ENCODE assay signal across 19 cellular contexts in genomic region chr12:93042283-93042682, GRCh38.
DNase-seq lines count a peak whose midpoint lies in the region; ATAC-seq and TF ChIP-seq lines count a peak whose summit lies in the region.
"Had no signal": no experiment of that assay in that cellular context is flagged by ENCODE, and none has a peak within 500 bp of the region (broad histone marks: within the 10 kb centered on the region; RNA-seq: fewer than 3 reads in every experiment).

No MANE protein-coding gene starts in this region.

- H3K4me1 Mint-ChIP-seq in activated CD4-positive, alpha-beta T cell treated with anti-CD3 and anti-CD28 coated beads, Interleukin-2, amount 10 ng/mL, durations not matched to agents 24 days and 14 days: no peaks in the 10 kb centered on the region
- H3K4me1 Mint-ChIP-seq in endodermal cell: peaks cover 20% of the 10 kb centered on the region

- H3K27me3 ChIP-seq in endodermal cell (ENCODE audit: control insufficient read depth, insufficient read depth, low read length, poor library complexity, severe bottlenecking) (no peaks in the 10 kb centered on the region), testis (no peaks in the 10 kb centered on the region)
- H3K27me3 ChIP-seq: SJCRH30 had no signal

- H3K36me3 Mint-ChIP-seq in activated CD4-positive, alpha-beta T cell treated with anti-CD3 and anti-CD28 coated beads, Interleukin-2, amount 10 ng/mL, durations not matched to agents 24 days and 14 days (ENCODE audit: low read depth): no peaks in the 10 kb centered on the region
- no peaks in the 10 kb centered on the region for H3K36me3 Mint-ChIP-seq in endodermal cell (ENCODE audit: low read depth)
- H3K36me3 Mint-ChIP-seq: CD8-positive, alpha-beta T cell had no signal

- no peak overlapping the region for H3K4me3 Mint-ChIP-seq in activated CD4-positive, alpha-beta T cell treated with anti-CD3 and anti-CD28 coated beads, Interleukin-2, amount 10 ng/mL, durations not matched to agents 24 days and 14 days
- no peak overlapping the region for H3K4me3 Mint-ChIP-seq in endodermal cell
- H3K4me3 Mint-ChIP-seq: CD8-positive, alpha-beta T cell had no signal

- H3K27ac ChIP-seq in endodermal cell (ENCODE audit: low read depth, low read length): no peak overlapping the region
- no peak overlapping the region for H3K27ac ChIP-seq in testis
- H3K27ac ChIP-seq: SJCRH30 had no signal

- ATAC-seq in left colon (peak; percentile 41), HG02759 (IDR thresholded peaks at IDR 0.05; ENCODE audit: unreplicated experiment) (no peak)
- ATAC-seq: CD8-positive, alpha-beta T cell; HCT116; PC-3 had no signal

- H3K4me3 ChIP-seq in endodermal cell (ENCODE audit: low read length) (no peak overlapping the region), testis (no peak overlapping the region)
- H3K4me3 ChIP-seq: SJCRH30 had no signal

- H3K27me3 Mint-ChIP-seq in activated CD4-positive, alpha-beta T cell treated with anti-CD3 and anti-CD28 coated beads, Interleukin-2, amount 10 ng/mL, durations not matched to agents 24 days and 14 days: no peaks in the 10 kb centered on the region
- H3K27me3 Mint-ChIP-seq in endodermal cell (ENCODE audit: insufficient read depth): no peaks in the 10 kb centered on the region

- peaks cover 7% of the 10 kb centered on the region for H3K9me3 Mint-ChIP-seq in activated CD4-positive, alpha-beta T cell treated with anti-CD3 and anti-CD28 coated beads, Interleukin-2, amount 10 ng/mL, durations not matched to agents 24 days and 14 days
- H3K9me3 Mint-ChIP-seq in endodermal cell: peaks cover 14% of the 10 kb centered on the region
- H3K9me3 Mint-ChIP-seq: CD8-positive, alpha-beta T cell had no signal

- no peak overlapping the region for H3K9ac ChIP-seq in endodermal cell (ENCODE audit: extremely low read depth, low read length, poor library complexity, severe bottlenecking)

- H3K9me3 ChIP-seq in endodermal cell (ENCODE audit: control insufficient read depth, low read length) (peaks cover 5% of the 10 kb centered on the region), testis (no peaks in the 10 kb centered on the region)
- H3K9me3 ChIP-seq: SJCRH30 had no signal

- DNase-seq in activated CD4-positive, alpha-beta T cell treated with anti-CD3 and anti-CD28 coated beads for 48 hours: peak; percentile 15
- no peak for DNase-seq in activated CD4-positive, alpha-beta T cell treated with anti-CD3 and anti-CD28 coated beads, Interleukin-2, amount 10 ng/mL, durations not matched to agents 24 days and 14 days
- peak; percentile 97 for DNase-seq in SW480 (ENCODE audit: low spot score)
- DNase-seq in left colon: no peak
- no peak for DNase-seq in endodermal cell
- DNase-seq in testis: no peak
- no peak for DNase-seq in cerebellar nuclear complex (lab: John Stamatoyannopoulos, UW)
- DNase-seq: CD8-positive, alpha-beta T cell; MV-4-11; NCI-H1417; NCI-H2029; NCI-H2171 treated with DMSO at 0.1 percent for 48 hours; NCI-H446 treated with DMSO at 0.1 percent for 48 hours; NCI-H82; PC-3; SJCRH30; SW 1271 had no signal

- H3K4me1 ChIP-seq in endodermal cell (ENCODE audit: control insufficient read depth, insufficient read depth, low read length) (peaks cover 7% of the 10 kb centered on the region), testis (no peaks in the 10 kb centered on the region)
- H3K4me1 ChIP-seq: SJCRH30 had no signal

- H3K27ac Mint-ChIP-seq in activated CD4-positive, alpha-beta T cell treated with anti-CD3 and anti-CD28 coated beads, Interleukin-2, amount 10 ng/mL, durations not matched to agents 24 days and 14 days: no peak overlapping the region
- no peak overlapping the region for H3K27ac Mint-ChIP-seq in endodermal cell
- H3K27ac Mint-ChIP-seq: CD8-positive, alpha-beta T cell had no signal

- 80 to 90% methylated on average over 2 to 3 of the region's 3 CpGs for WGBS in endodermal cell (ENCODE audit: insufficient coverage in 1 of 2, insufficient read length in 1 of 2), 2 experiments
- 81 to 96% methylated on average over 3 of the region's 3 CpGs for WGBS in testis, 2 donors

- no peak for TF ChIP-seq POLR2A in testis (IDR thresholded peaks at IDR 0.05)

- H3K36me3 ChIP-seq in endodermal cell (ENCODE audit: control insufficient read depth, insufficient read depth, low read length) (no peaks in the 10 kb centered on the region), testis (ENCODE audit: low read depth, missing control alignments) (no peaks in the 10 kb centered on the region)
- H3K36me3 ChIP-seq: SJCRH30 had no signal

- intact Hi-C loops in activated CD4-positive, alpha-beta T cell treated with anti-CD3 and anti-CD28 coated beads, Interleukin-2, amount 10 ng/mL, durations not matched to agents 24 days and 14 days (cut with micrococcal nuclease): no loop called here
- intact Hi-C loops in left colon (cut with DNase I, micrococcal nuclease) (no loop called here), testis (cut with DNase I; ENCODE audit: low total_unique reads) (no loop called here)

- no peak for TF ChIP-seq CTCF in endodermal cell (conservative IDR thresholded peaks at IDR 0.05)
- no peak for TF ChIP-seq CTCF in testis (IDR thresholded peaks at IDR 0.05)

Comparison
In these comparisons a context has a peak if more than half of its experiments do, and no peak if none do; other contexts are left out.
1. DNase-seq: peak in activated CD4-positive, alpha-beta T cell treated with anti-CD3 and anti-CD28 coated beads for 48 hours (single experiment) and SW480 (single experiment); none in activated CD4-positive, alpha-beta T cell treated with anti-CD3 and anti-CD28 coated beads, Interleukin-2, amount 10 ng/mL, durations not matched to agents 24 days and 14 days (single experiment), left colon (0 of 2), endodermal cell (single experiment), testis (single experiment) and cerebellar nuclear complex (0 of 2).